Comparison of ENCODE assay signal across 8 cellular contexts in genomic region chr13:48892311-48892710, GRCh38.
DNase-seq lines count a peak whose midpoint lies in the region; ATAC-seq and TF ChIP-seq lines count a peak whose summit lies in the region.

No MANE protein-coding gene starts in this region.

- TF ChIP-seq CTCF in MCF 10A (IDR thresholded peaks at IDR 0.05; ENCODE audit: unreplicated experiment) (no peak), breast epithelium (IDR thresholded peaks at IDR 0.05) (no peak), astrocyte of the cerebellum (IDR thresholded peaks at IDR 0.05; ENCODE audit: low read depth, low read length, missing control alignments) (no peak)

- no peak for TF ChIP-seq POLR2A in breast epithelium (IDR thresholded peaks at IDR 0.05)

- peak overlapping the region; percentile 86 for H3K27ac Mint-ChIP-seq in MCF 10A (ENCODE audit: low read depth, unreplicated experiment)

- no peaks in the 10 kb centered on the region for H3K27me3 Mint-ChIP-seq in MCF 10A (ENCODE audit: insufficient read depth, unreplicated experiment)

- H3K27me3 ChIP-seq in breast epithelium: no peaks in the 10 kb centered on the region

- no peak overlapping the region for H3K27ac ChIP-seq in breast epithelium

- no peak overlapping the region for H3K4me3 Mint-ChIP-seq in MCF 10A (ENCODE audit: unreplicated experiment)

- CTCF ChIA-PET in MCF 10A (lab: Yijun Ruan, JAX): no interaction called here

- no peaks in the 10 kb centered on the region for H3K4me1 ChIP-seq in breast epithelium

- H3K4me3 ChIP-seq in breast epithelium: no peak overlapping the region
- no peak overlapping the region for H3K4me3 ChIP-seq in astrocyte of the cerebellum (ENCODE audit: low read depth, low read length)

- H3K36me3 Mint-ChIP-seq in MCF 10A (ENCODE audit: insufficient read depth, unreplicated experiment): no peaks in the 10 kb centered on the region

- POLR2A ChIA-PET in MCF 10A (lab: Yijun Ruan, JAX): interaction anchor here (0.8 to 1.4 kb wide), 7 partner anchors 13 to 218 kb away, joined by 3 to 6 read pairs (median 3); no protein-coding TSS in a partner anchor

- no peaks in the 10 kb centered on the region for H3K9me3 Mint-ChIP-seq in MCF 10A (ENCODE audit: unreplicated experiment)

- in situ Hi-C loops in astrocyte of the cerebellum (cut with HindIII; ENCODE audit: low sequenced_read_pairs): loop anchor here (5.0 kb wide), 1 partner anchor 80 kb away; no protein-coding TSS in a partner anchor

- no peaks in the 10 kb centered on the region for H3K36me3 ChIP-seq in breast epithelium

- intact Hi-C loops in MCF 10A (cut with micrococcal nuclease): loop anchor here (1.0 to 2.0 kb wide), 3 partner anchors 84 to 205 kb away; no protein-coding TSS in a partner anchor
- intact Hi-C loops in breast epithelium (cut with DNase I; ENCODE audit: low total_unique reads): no loop called here

- ATAC-seq in HG03280 (IDR thresholded peaks at IDR 0.05; ENCODE audit: unreplicated experiment) (peak; percentile 72), GM21786 (IDR thresholded peaks at IDR 0.05; ENCODE audit: unreplicated experiment) (no peak)

- BruUV-seq in MCF 10A (replicated peaks; lab: Mats Ljungman, UMichigan): no TSS peak

- DNase-seq in MCF 10A (ENCODE audit: unreplicated experiment) (peak; percentile 89), breast epithelium (ENCODE audit: low spot score in 2 of 2) (no peak), astrocyte of the cerebellum (ENCODE audit: low read depth) (peak; percentile 60), putamen (ENCODE audit: low spot score) (peak; percentile 11), occipital lobe (lab: John Stamatoyannopoulos, UW) (no peak), NCI-H2171 treated with DMSO at 0.1 percent for 48 hours (lab: John Stamatoyannopoulos, UW) (no peak)

- peaks cover 14% of the 10 kb centered on the region for H3K4me1 Mint-ChIP-seq in MCF 10A (ENCODE audit: insufficient read depth, unreplicated experiment)

- H3K9me3 ChIP-seq in breast epithelium: no peaks in the 10 kb centered on the region

Comparison
In these comparisons a context has a peak if more than half of its experiments do, and no peak if none do; other contexts are left out.
1. DNase-seq: peak in MCF 10A (single experiment), astrocyte of the cerebellum (single experiment) and putamen (single experiment); none in breast epithelium (0 of 2), occipital lobe (single experiment) and NCI-H2171 treated with DMSO at 0.1 percent for 48 hours (single experiment).